Comparison of ENCODE assay signal across 7 cellular contexts in the genomic region with DNA sequence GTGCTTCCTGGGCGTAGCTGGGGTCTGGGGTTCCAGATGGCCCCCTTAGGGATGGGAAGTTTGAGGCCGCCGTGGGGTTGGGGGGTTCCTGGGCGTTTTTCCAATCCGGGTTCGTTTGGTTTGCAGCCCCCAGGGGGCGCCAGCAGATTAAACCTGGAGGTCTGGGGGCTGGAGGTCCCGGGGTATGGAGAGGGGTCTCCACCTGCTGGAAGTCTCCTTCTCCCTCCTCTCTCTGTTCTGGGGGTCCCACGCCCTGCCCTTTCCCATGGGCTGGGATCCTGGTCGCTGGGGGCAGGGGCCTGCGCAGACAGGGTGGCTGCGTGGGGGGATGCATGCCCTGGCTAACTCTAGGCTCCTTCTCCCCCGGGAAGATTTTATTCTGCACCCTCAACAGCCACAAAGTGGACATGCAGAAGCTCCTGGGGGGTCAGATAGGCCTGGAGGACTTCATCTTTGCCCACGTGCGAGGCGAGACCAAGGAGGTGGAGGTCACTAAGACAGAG. TPM values are rescaled to one million over a fixed set of nuclear protein-coding genes. Genes with fewer than 3 reads are reported as not detected.
DNase-seq lines count a peak whose midpoint lies in the region; ATAC-seq and TF ChIP-seq lines count a peak whose summit lies in the region.

No MANE protein-coding gene starts in this region.

- peaks cover 3% of the 10 kb centered on the region; the same call in 1 of the 3 replicates for H3K36me3 Mint-ChIP-seq in GM23338 (ENCODE audit: low read depth)

- H3K27ac ChIP-seq in GM23338 (ENCODE audit: low read depth) (no peak overlapping the region), SK-N-SH (ENCODE audit: low read depth in 2 of 2, low read length in 1 of 2) (no peak overlapping the region)
- H3K27ac ChIP-seq in effector memory CD4-positive, alpha-beta T cell (ENCODE audit: insufficient read depth, low read length, poor library complexity, severe bottlenecking): no peak overlapping the region

- peaks cover 11% of the 10 kb centered on the region for H3K9me3 Mint-ChIP-seq in GM23338

- CTCF ChIA-PET in SK-N-SH (lab: Yijun Ruan, JAX): interaction anchor here (0.6 to 3.5 kb wide), 28 partner anchors 10 to 360 kb away, joined by 3 to 49 read pairs (median 4); a partner anchor contains a TSS

- H3K4me2 ChIP-seq in GM23338: peak overlapping the region; percentile 80
- H3K4me2 ChIP-seq in SK-N-SH: 0 out of 2 replicates have a peak overlapping the region, but pooled peaks have one; percentile 60

- peaks cover 48% of the 10 kb centered on the region for H3K27me3 ChIP-seq in GM23338 (ENCODE audit: insufficient read depth)
- no peaks in the 10 kb centered on the region for H3K27me3 ChIP-seq in SK-N-SH (ENCODE audit: insufficient read depth)
- no peaks in the 10 kb centered on the region for H3K27me3 ChIP-seq in effector memory CD4-positive, alpha-beta T cell (replicated peaks; ENCODE audit: control insufficient read depth, insufficient read depth, low read length, poor library complexity, severe bottlenecking)

- H3K4me1 ChIP-seq in GM23338 (ENCODE audit: insufficient read depth): no peaks in the 10 kb centered on the region
- peaks cover 0 to 7% of the 10 kb centered on the region in 2 experiments; a peak in 1 of 4 replicates for H3K4me1 ChIP-seq in SK-N-SH (ENCODE audit: control insufficient read depth in 1 of 2, insufficient read depth in 2 of 2, low read depth in 1 of 2, low read length in 1 of 2)
- peaks cover 4% of the 10 kb centered on the region for H3K4me1 ChIP-seq in effector memory CD4-positive, alpha-beta T cell (ENCODE audit: control insufficient read depth, insufficient read depth, low read length, poor library complexity, severe bottlenecking)

- no peaks in the 10 kb centered on the region for H3K4me1 Mint-ChIP-seq in GM23338

- H4K20me1 ChIP-seq in GM23338 (replicated peaks; ENCODE audit: insufficient read depth) (no peaks in the 10 kb centered on the region), SK-N-SH (ENCODE audit: insufficient read depth) (no peaks in the 10 kb centered on the region)

- H3K9ac ChIP-seq in SK-N-SH: no peak overlapping the region

- TF ChIP-seq CTCF in GM23338 (conservative IDR thresholded peaks at IDR 0.05; ENCODE audit: low read depth in 2 of 2) (peak; percentile 73 to 83), SK-N-SH (IDR thresholded peaks at IDR 0.05) (peak; percentile 71)

- no peak overlapping the region for H3K27ac Mint-ChIP-seq in GM23338

- peak overlapping the region; percentile 95 for H2AFZ ChIP-seq in GM23338
- peak overlapping the region; percentile 59; the same call in 1 of the 2 replicates for H2AFZ ChIP-seq in SK-N-SH (ENCODE audit: low read depth)

- H3K4me3 Mint-ChIP-seq in GM23338: peak overlapping the region; percentile 47

- H3K4me3 ChIP-seq in GM23338 (peak overlapping the region; percentile 61), SK-N-SH (ENCODE audit: low read depth in 2 of 2, low read length in 1 of 2) (no peak overlapping the region)
- peak overlapping the region; percentile 46 for H3K4me3 ChIP-seq in effector memory CD4-positive, alpha-beta T cell (ENCODE audit: insufficient read depth, low read depth, low read length, poor library complexity, severe bottlenecking)

- H3K9me3 ChIP-seq in SK-N-SH: no peaks in the 10 kb centered on the region
- H3K9me3 ChIP-seq in effector memory CD4-positive, alpha-beta T cell (ENCODE audit: control insufficient read depth, low read length): no peaks in the 10 kb centered on the region

- no peak for TF ChIP-seq EP300 in SK-N-SH (IDR thresholded peaks at IDR 0.05; ENCODE audit: borderline replicate concordance in 1 of 2, low read depth in 1 of 2, low read length in 1 of 2)

- TF ChIP-seq RAD21 in SK-N-SH (IDR thresholded peaks at IDR 0.05; ENCODE audit: low read length): peak; percentile 65

- peaks cover 6% of the 10 kb centered on the region; the same call in 1 of the 2 replicates for H3F3A ChIP-seq in GM23338 (replicated peaks; ENCODE audit: low read depth)
- peaks cover 12% of the 10 kb centered on the region for H3F3A ChIP-seq in SK-N-SH (replicated peaks; ENCODE audit: insufficient read depth)

- POLR2A ChIA-PET in SK-N-SH (lab: Yijun Ruan, JAX): interaction anchor here (0.9 kb wide), 1 partner anchor 23 kb away, joined by 4 read pairs; no protein-coding TSS in a partner anchor

- peaks cover 15% of the 10 kb centered on the region for H3K27me3 Mint-ChIP-seq in GM23338 (ENCODE audit: insufficient read depth, low read depth, poor library complexity)

- WGBS in SK-N-SH (ENCODE audit: low lambda C conversion rate): 5% methylated on average over 4 of the region's 16 CpGs

- peak; percentile 88 for ATAC-seq in GM23338
- ATAC-seq in HG02973 (IDR thresholded peaks at IDR 0.05; ENCODE audit: unreplicated experiment): no peak

- H3K9me2 ChIP-seq in GM23338 (ENCODE audit: insufficient read depth) (no peaks in the 10 kb centered on the region), SK-N-SH (no peaks in the 10 kb centered on the region)

- DNase-seq in GM23338 (ENCODE audit: low spot score) (peak; percentile 87), SK-N-SH (peak; percentile 89), retina (peak; percentile 37), SHP77 (lab: John Stamatoyannopoulos, UW) (no peak)
- DNase-seq in effector memory CD4-positive, alpha-beta T cell: no peak
- no peak for DNase-seq in NK-92 treated with Interleukin-12 subunit alpha and Interleukin-12 subunit beta, amount 100 ng/mL, for 24 hours (lab: John Stamatoyannopoulos, UW)

- no peaks in the 10 kb centered on the region for H3K79me2 ChIP-seq in GM23338 (replicated peaks; ENCODE audit: insufficient read depth)
- no peaks in the 10 kb centered on the region for H3K79me2 ChIP-seq in SK-N-SH (ENCODE audit: insufficient read depth)

- H3K36me3 ChIP-seq in GM23338 (ENCODE audit: insufficient read depth) (no peaks in the 10 kb centered on the region), SK-N-SH (replicated peaks in 1 of 2; ENCODE audit: control insufficient read depth in 1 of 2, insufficient read depth in 2 of 2, low read length in 1 of 2) (no peaks in the 10 kb centered on the region)
- H3K36me3 ChIP-seq in effector memory CD4-positive, alpha-beta T cell (ENCODE audit: control insufficient read depth, insufficient read depth, low read length): no peaks in the 10 kb centered on the region

TF ChIP-seq in GM23338, 12 proteins besides CTCF, POLR2A, EP300 and RAD21 (continues in another document):
- TF ChIP-seq EZH2phosphoT487 (IDR thresholded peaks at IDR 0.05; ENCODE audit: unreplicated experiment): no peak
- no peak for TF ChIP-seq EZH2 (IDR thresholded peaks at IDR 0.05; ENCODE audit: low read depth, unreplicated experiment)
- TF ChIP-seq CREB1 (CRISPR knock-in tag; IDR thresholded peaks at IDR 0.05; ENCODE audit: low read depth): no peak

TF ChIP-seq in SK-N-SH, 30 proteins besides CTCF, POLR2A, EP300 and RAD21:
- TF ChIP-seq CHD2 (IDR thresholded peaks at IDR 0.05; ENCODE audit: low read length, partially characterized antibody) (no peak), MEF2A (IDR thresholded peaks at IDR 0.05; ENCODE audit: borderline replicate concordance, low read depth) (no peak), SMC3 (IDR thresholded peaks at IDR 0.05; ENCODE audit: low read depth, low read length) (peak; percentile 30; the same call in 1 of the 2 replicates), FOSL2 (IDR thresholded peaks at IDR 0.05; ENCODE audit: borderline replicate concordance, low read depth) (no peak)

RNA-seq across cellular contexts. Expression of a gene that starts 0.9 kb away (rescaled TPM):
- 0.59 and 1.6 TPM in 2 replicates for total RNA-seq in GM23338 (2014; rRNA removed; shearing (Covaris generic))
- polyA plus RNA-seq in GM23338 (2016; fragmentation: Nextera tagmentation; extraction: Ambion mirVana): 0.26 and 0.48 TPM in 2 replicates
- polyA plus RNA-seq in SK-N-SH (2012; rRNA removed): 0.20 and 0.26 TPM in 2 replicates
- 0.10 and 0.14 TPM in 2 replicates for polyA plus RNA-seq in SK-N-SH (2012; cell fraction: cytosol; rRNA removed)
- polyA plus RNA-seq in SK-N-SH (2012; cell fraction: nucleus; rRNA removed): 0.54 and 0.60 TPM in 2 replicates

RNA-seq across cellular contexts. Expression of a gene that starts 13.4 kb away (rescaled TPM):
- 107 and 130 TPM in 2 replicates for total RNA-seq in GM23338 (2014; rRNA removed; shearing (Covaris generic))
- polyA plus RNA-seq in GM23338 (2016; fragmentation: Nextera tagmentation; extraction: Ambion mirVana) (74.1 and 77.8 TPM in 2 replicates), SK-N-SH (2012; rRNA removed) (88.2 and 92.0 TPM in 2 replicates)
- 70.6 and 79.6 TPM in 2 replicates for polyA plus RNA-seq in SK-N-SH (2012; cell fraction: cytosol; rRNA removed)
- polyA plus RNA-seq in SK-N-SH (2012; cell fraction: nucleus; rRNA removed): 217 and 375 TPM in 2 replicates

RNA-seq across cellular contexts. Expression of a gene that starts 20.5 kb away (rescaled TPM):
- total RNA-seq in GM23338 (2014; rRNA removed; shearing (Covaris generic)): 0.73 and 0.82 TPM in 2 replicates
- polyA plus RNA-seq in GM23338 (2016; fragmentation: Nextera tagmentation; extraction: Ambion mirVana) (0.42 and 0.47 TPM in 2 replicates), SK-N-SH (2012; rRNA removed) (0.78 and 0.92 TPM in 2 replicates)
- polyA plus RNA-seq in SK-N-SH (2012; cell fraction: cytosol; rRNA removed): 0.55 and 1.1 TPM in 2 replicates
- 0.91 and 1.2 TPM in 2 replicates for polyA plus RNA-seq in SK-N-SH (2012; cell fraction: nucleus; rRNA removed)

RNA-seq across cellular contexts. Expression of a gene that starts 28.8 kb away (rescaled TPM):
- total RNA-seq in GM23338 (2014; rRNA removed; shearing (Covaris generic)): 75.5 and 91.1 TPM in 2 replicates
- polyA plus RNA-seq in GM23338 (2016; fragmentation: Nextera tagmentation; extraction: Ambion mirVana): 35.3 and 36.1 TPM in 2 replicates
- 45.9 and 53.3 TPM in 2 replicates for polyA plus RNA-seq in SK-N-SH (2012; rRNA removed)
- polyA plus RNA-seq in SK-N-SH (2012; cell fraction: cytosol; rRNA removed): 23.5 and 33.7 TPM in 2 replicates
- polyA plus RNA-seq in SK-N-SH (2012; cell fraction: nucleus; rRNA removed): 152 and 202 TPM in 2 replicates

RNA-seq across cellular contexts. Expression of a gene that starts 40.4 kb away (rescaled TPM):
- 47.4 and 47.7 TPM in 2 replicates for total RNA-seq in GM23338 (2014; rRNA removed; shearing (Covaris generic))
- polyA plus RNA-seq in GM23338 (2016; fragmentation: Nextera tagmentation; extraction: Ambion mirVana): 14.3 and 16.9 TPM in 2 replicates
- 27.8 and 36.4 TPM in 2 replicates for polyA plus RNA-seq in SK-N-SH (2012; rRNA removed)
- polyA plus RNA-seq in SK-N-SH (2012; cell fraction: cytosol; rRNA removed): 11.9 and 22.7 TPM in 2 replicates
- polyA plus RNA-seq in SK-N-SH (2012; cell fraction: nucleus; rRNA removed): 66.5 and 82.5 TPM in 2 replicates

Comparison
In these comparisons a context has a peak if more than half of its experiments do, and no peak if none do; other contexts are left out.
1. DNase-seq: peak in GM23338 (single experiment), SK-N-SH (single experiment) and retina (single experiment); none in effector memory CD4-positive, alpha-beta T cell (0 of 3), SHP77 (0 of 2) and NK-92 treated with Interleukin-12 subunit alpha and Interleukin-12 subunit beta, amount 100 ng/mL, for 24 hours (single experiment).
2. H3K4me3 ChIP-seq: peak in GM23338 (single experiment) and effector memory CD4-positive, alpha-beta T cell (single experiment); none in SK-N-SH (0 of 2).